Comparison of ENCODE assay signal across 8 cellular contexts in genomic region chr1:208235983-208236761, GRCh38. TPM values are rescaled to one million over a fixed set of nuclear protein-coding genes. Genes with fewer than 3 reads are reported as not detected.
DNase-seq lines count a peak whose midpoint lies in the region; TF ChIP-seq lines count a peak whose summit lies in the region.

No MANE protein-coding gene starts in this region.

- no peaks in the 10 kb centered on the region for H3K27me3 ChIP-seq in colonic mucosa

- H3K36me3 ChIP-seq in colonic mucosa = no peaks in the 10 kb centered on the region

- no peaks in the 10 kb centered on the region for H3K9me3 ChIP-seq in colonic mucosa

- H3K4me3 ChIP-seq in GM12865 (ENCODE audit: low read depth, low read length) = no peak overlapping the region
- H3K4me3 ChIP-seq in colonic mucosa = no peak overlapping the region

- intact Hi-C loops in colonic mucosa (cut with DNase I) = loop anchor here (5.0 to 10.0 kb wide), 2 partner anchors 34 to 51 kb away; no protein-coding TSS in a partner anchor

- DNase-seq in GM12865 (ENCODE audit: low read depth) (peak; percentile 31), MV-4-11 (lab: John Stamatoyannopoulos, UW) (peak; percentile 14), colonic mucosa (peak; percentile 79), mucosa of gallbladder (ENCODE audit: low spot score) (peak; percentile 40), NCI-H2107 (lab: John Stamatoyannopoulos, UW) (no peak), NCI-H1694 (lab: John Stamatoyannopoulos, UW) (no peak), NCI-H82 treated with DMSO at 0.1 percent for 48 hours (lab: John Stamatoyannopoulos, UW; ENCODE audit: unreplicated experiment) (no peak)
- DNase-seq in NK-92 treated with Interleukin-12 subunit alpha and Interleukin-12 subunit beta, amount 100 ng/mL, for 24 hours (lab: John Stamatoyannopoulos, UW) = no peak

- peak overlapping the region; percentile 78 for H3K27ac ChIP-seq in colonic mucosa

- TF ChIP-seq CTCF in GM12865 (IDR thresholded peaks at IDR 0.05; ENCODE audit: insufficient read depth, low read depth, low read length, missing control alignments) = no peak
- TF ChIP-seq CTCF in colonic mucosa (IDR thresholded peaks at IDR 0.05) = no peak

- H3K4me1 ChIP-seq in colonic mucosa = peaks cover 48% of the 10 kb centered on the region

- H3K9ac ChIP-seq in colonic mucosa (ENCODE audit: low read depth in 2 of 2, low read length in 2 of 2) = peak overlapping the region in 1 of 2 donors; percentile 64

RNA-seq across cellular contexts. Expression of gene PLXNA2, which starts 8.0 kb away (rescaled TPM):
- total RNA-seq in colonic mucosa (10 to 100 TPM; 46.1 to 81.6 TPM), mucosa of gallbladder (37.4 TPM)

Comparison
In these comparisons a context has a peak if more than half of its experiments do, and no peak if none do; other contexts are left out.
1. DNase-seq: peak in GM12865 (single experiment), MV-4-11 (single experiment), colonic mucosa (single experiment) and mucosa of gallbladder (single experiment); none in NCI-H2107 (single experiment), NK-92 treated with Interleukin-12 subunit alpha and Interleukin-12 subunit beta, amount 100 ng/mL, for 24 hours (single experiment), NCI-H1694 (single experiment) and NCI-H82 treated with DMSO at 0.1 percent for 48 hours (single experiment).